Comparison of ENCODE assay signal across 10 cellular contexts in the genomic region with DNA sequence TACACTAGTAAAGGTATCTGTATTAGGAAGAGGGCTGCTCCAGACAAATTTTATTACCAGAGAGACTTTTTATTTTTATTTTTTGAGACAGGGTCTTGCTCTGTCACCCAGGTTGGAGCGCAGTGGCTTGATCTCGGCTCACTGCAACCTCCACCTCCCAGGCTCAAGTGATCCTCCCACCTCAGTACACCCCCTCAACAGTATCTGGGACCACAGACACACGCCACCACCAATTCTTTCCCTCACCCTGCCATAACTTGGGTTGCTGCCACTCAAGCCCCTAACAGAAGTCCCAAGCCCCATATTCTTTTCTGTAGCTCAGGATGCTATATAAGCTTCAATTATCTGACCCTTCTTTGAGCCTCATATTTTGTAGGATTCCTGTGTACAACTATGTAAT. TPM values are rescaled to one million over a fixed set of nuclear protein-coding genes. Genes with fewer than 3 reads are reported as not detected.
DNase-seq lines count a peak whose midpoint lies in the region; ATAC-seq and TF ChIP-seq lines count a peak whose summit lies in the region.
"Had no signal": no experiment of that assay in that cellular context is flagged by ENCODE, and none has a peak within 500 bp of the region (broad histone marks: within the 10 kb centered on the region; RNA-seq: fewer than 3 reads in every experiment).

No MANE protein-coding gene starts in this region.

- no peaks in the 10 kb centered on the region for H3K27me3 Mint-ChIP-seq in T-helper 1 cell treated with Interleukin-12 subunit alpha and Interleukin-12 subunit beta and Interleukin-4 antibody, amounts not matched to agents 30 μg/mL and 1 μg/mL, for 36 hours (ENCODE audit: low read depth)
- no peaks in the 10 kb centered on the region for H3K27me3 Mint-ChIP-seq in activated CD8-positive, alpha-beta T cell treated with anti-CD3 and anti-CD28 coated beads for 36 hours
- no peaks in the 10 kb centered on the region for H3K27me3 Mint-ChIP-seq in stimulated activated naive CD8-positive, alpha-beta T cell treated with anti-CD3 and anti-CD28 coated beads, Interleukin-15, amount 100 ng/mL, for 72 hours

- peaks cover 79% of the 10 kb centered on the region for H3K4me1 Mint-ChIP-seq in T-helper 1 cell treated with Interleukin-12 subunit alpha and Interleukin-12 subunit beta and Interleukin-4 antibody, amounts not matched to agents 30 μg/mL and 1 μg/mL, for 36 hours (ENCODE audit: low read depth)
- peaks cover 62% of the 10 kb centered on the region for H3K4me1 Mint-ChIP-seq in activated CD8-positive, alpha-beta T cell treated with anti-CD3 and anti-CD28 coated beads for 36 hours (ENCODE audit: low read depth)
- H3K4me1 Mint-ChIP-seq in stimulated activated naive CD8-positive, alpha-beta T cell treated with anti-CD3 and anti-CD28 coated beads, Interleukin-15, amount 100 ng/mL, for 72 hours, result peaks cover 65% of the 10 kb centered on the region

- H3K27ac ChIP-seq in foreskin keratinocyte (peak overlapping the region; percentile 57), ovary (no peak overlapping the region)

- DNase-seq in T-helper 1 cell, result no peak
- peak; percentile 35 for DNase-seq in activated CD8-positive, alpha-beta T cell treated with anti-CD3 and anti-CD28 coated beads for 36 hours
- DNase-seq in foreskin keratinocyte, result no peak
- DNase-seq in stimulated activated naive CD8-positive, alpha-beta T cell treated with anti-CD3 and anti-CD28 coated beads, Interleukin-15, amount 100 ng/mL, for 72 hours, result peak in 1 of 2 donors; percentile 22
- DNase-seq in ovary, result no peak
- DNase-seq in anterior cingulate cortex (lab: John Stamatoyannopoulos, UW), result no peak
- DNase-seq: KG1, nephron progenitor cell had no signal

- H3K27ac Mint-ChIP-seq in T-helper 1 cell treated with Interleukin-12 subunit alpha and Interleukin-12 subunit beta and Interleukin-4 antibody, amounts not matched to agents 30 μg/mL and 1 μg/mL, for 36 hours, result peak overlapping the region; percentile 53
- H3K27ac Mint-ChIP-seq in activated CD8-positive, alpha-beta T cell treated with anti-CD3 and anti-CD28 coated beads for 36 hours, result peak overlapping the region; percentile 97
- peak overlapping the region; percentile 91 to 93 for H3K27ac Mint-ChIP-seq in stimulated activated naive CD8-positive, alpha-beta T cell treated with anti-CD3 and anti-CD28 coated beads, Interleukin-15, amount 100 ng/mL, for 72 hours

- TF ChIP-seq EP300 in ovary (IDR thresholded peaks at IDR 0.05), result no peak

- peaks cover 64% of the 10 kb centered on the region for H3K4me1 ChIP-seq in foreskin keratinocyte
- peaks cover 24% of the 10 kb centered on the region for H3K4me1 ChIP-seq in ovary (ENCODE audit: insufficient read depth)

- CTCF ChIA-PET in activated CD8-positive, alpha-beta T cell treated with anti-CD3 and anti-CD28 coated beads for 36 hours (lab: Charles Lee), result interaction anchor here (0.7 to 10.1 kb wide), 7 partner anchors 9 to 103 kb away, joined by 3 to 333 read pairs (median 4); no protein-coding TSS in a partner anchor

- no peak for ATAC-seq in activated CD8-positive, alpha-beta T cell treated with anti-CD3 and anti-CD28 coated beads for 36 hours
- ATAC-seq in foreskin keratinocyte (no peak), GM21737 (IDR thresholded peaks at IDR 0.05; ENCODE audit: unreplicated experiment) (no peak)
- ATAC-seq in stimulated activated naive CD8-positive, alpha-beta T cell treated with anti-CD3 and anti-CD28 coated beads, Interleukin-15, amount 100 ng/mL, for 72 hours, result no peak

- H3K4me3 Mint-ChIP-seq in T-helper 1 cell treated with Interleukin-12 subunit alpha and Interleukin-12 subunit beta and Interleukin-4 antibody, amounts not matched to agents 30 μg/mL and 1 μg/mL, for 36 hours, result peak overlapping the region; percentile 88
- H3K4me3 Mint-ChIP-seq in activated CD8-positive, alpha-beta T cell treated with anti-CD3 and anti-CD28 coated beads for 36 hours, result peak overlapping the region; percentile 97
- peak overlapping the region; percentile 91 to 99 for H3K4me3 Mint-ChIP-seq in stimulated activated naive CD8-positive, alpha-beta T cell treated with anti-CD3 and anti-CD28 coated beads, Interleukin-15, amount 100 ng/mL, for 72 hours
- H3K4me3 Mint-ChIP-seq: nephron progenitor cell had no signal

- H3K9me3 ChIP-seq in ovary, result no peaks in the 10 kb centered on the region

- 59 to 60% (median 60%) methylated on average over 3 of the region's 3 CpGs for WGBS in ovary, 3 donors

- intact Hi-C loops in activated CD8-positive, alpha-beta T cell treated with anti-CD3 and anti-CD28 coated beads for 36 hours (cut with micrococcal nuclease), result loop anchor here (2.0 kb wide), 1 partner anchor 41 kb away; no protein-coding TSS in a partner anchor
- intact Hi-C loops in ovary (cut with DNase I), result loop anchor here in 1 of 4 donors (10.0 kb wide), 1 partner anchor 151 kb away; no protein-coding TSS in a partner anchor

- POLR2A ChIA-PET in activated CD8-positive, alpha-beta T cell treated with anti-CD3 and anti-CD28 coated beads for 36 hours (lab: Charles Lee), result interaction anchor here (0.8 to 10.5 kb wide), 5 partner anchors 20 to 54 kb away, joined by 4 to 107 read pairs (median 5); no protein-coding TSS in a partner anchor

- no peak for TF ChIP-seq POLR2A in ovary (IDR thresholded peaks at IDR 0.05)

- no peaks in the 10 kb centered on the region for H3K36me3 ChIP-seq in ovary

- no peak overlapping the region for H3K4me3 ChIP-seq in ovary

- H3K9me3 Mint-ChIP-seq in T-helper 1 cell treated with Interleukin-12 subunit alpha and Interleukin-12 subunit beta and Interleukin-4 antibody, amounts not matched to agents 30 μg/mL and 1 μg/mL, for 36 hours, result no peaks in the 10 kb centered on the region
- no peaks in the 10 kb centered on the region for H3K9me3 Mint-ChIP-seq in activated CD8-positive, alpha-beta T cell treated with anti-CD3 and anti-CD28 coated beads for 36 hours
- no peaks in the 10 kb centered on the region for H3K9me3 Mint-ChIP-seq in stimulated activated naive CD8-positive, alpha-beta T cell treated with anti-CD3 and anti-CD28 coated beads, Interleukin-15, amount 100 ng/mL, for 72 hours
- H3K9me3 Mint-ChIP-seq: nephron progenitor cell had no signal

- H3K36me3 Mint-ChIP-seq in T-helper 1 cell treated with Interleukin-12 subunit alpha and Interleukin-12 subunit beta and Interleukin-4 antibody, amounts not matched to agents 30 μg/mL and 1 μg/mL, for 36 hours (ENCODE audit: low read depth), result peaks cover 78% of the 10 kb centered on the region
- peaks cover 98% of the 10 kb centered on the region for H3K36me3 Mint-ChIP-seq in activated CD8-positive, alpha-beta T cell treated with anti-CD3 and anti-CD28 coated beads for 36 hours (ENCODE audit: low read depth)

- no peak for TF ChIP-seq CTCF in activated CD8-positive, alpha-beta T cell treated with anti-CD3 and anti-CD28 coated beads for 36 hours (IDR thresholded peaks at IDR 0.05)
- TF ChIP-seq CTCF in foreskin keratinocyte (conservative IDR thresholded peaks at IDR 0.05), result no peak
- TF ChIP-seq CTCF in ovary (IDR thresholded peaks at IDR 0.05), result no peak

- no peaks in the 10 kb centered on the region for H3K27me3 ChIP-seq in foreskin keratinocyte
- H3K27me3 ChIP-seq in ovary, result no peaks in the 10 kb centered on the region

RNA-seq across cellular contexts. Expression of gene BCL2L1, which starts 6.9 kb away (rescaled TPM):
- 100 to 1,000 TPM; 182 TPM for total RNA-seq in activated CD8-positive, alpha-beta T cell treated with anti-CD3 and anti-CD28 coated beads for 36 hours
- 114 and 136 TPM in 2 replicates for total RNA-seq in foreskin keratinocyte
- 106 and 115 TPM in 2 replicates for polyA plus RNA-seq in foreskin keratinocyte
- 10 to 100 TPM; 21.7 to 65.1 (median 40.4) TPM for total RNA-seq in ovary
- polyA plus RNA-seq in ovary, result 10 to 100 TPM; 31.6 to 35.6 TPM

RNA-seq across cellular contexts. Expression of gene TPX2, which starts 23.3 kb away (rescaled TPM):
- 100 to 1,000 TPM; 112 to 113 TPM for total RNA-seq in activated CD8-positive, alpha-beta T cell treated with anti-CD3 and anti-CD28 coated beads for 36 hours
- total RNA-seq in foreskin keratinocyte, result 106 and 126 TPM in 2 replicates
- 47.2 and 65.4 TPM in 2 replicates for polyA plus RNA-seq in foreskin keratinocyte
- 1 to 10 TPM in 2 of 7 donors, under 1 TPM in 5; 0.10 to 1.6 (median 0.47) TPM for total RNA-seq in ovary
- polyA plus RNA-seq in ovary, result 1 to 10 TPM in 1 of 2 donors, under 1 TPM in 1; 0.91 to 5.2 TPM

Comparison
In these comparisons a context has a peak if more than half of its experiments do, and no peak if none do; other contexts are left out.
1. RNA of gene TPX2, which starts 23.3 kb away (total RNA-seq): 106 to 126 TPM in foreskin keratinocyte and 112 to 113 TPM in activated CD8-positive, alpha-beta T cell treated with anti-CD3 and anti-CD28 coated beads for 36 hours; 0.10 to 1.6 TPM in ovary; every median in the first group is over 10 times any median in the second.
2. Peak in every context shown above with its lines, with median percentiles within 50 percentile points of each other: H3K27ac Mint-ChIP-seq and H3K4me3 Mint-ChIP-seq.